In the genomic region with DNA sequence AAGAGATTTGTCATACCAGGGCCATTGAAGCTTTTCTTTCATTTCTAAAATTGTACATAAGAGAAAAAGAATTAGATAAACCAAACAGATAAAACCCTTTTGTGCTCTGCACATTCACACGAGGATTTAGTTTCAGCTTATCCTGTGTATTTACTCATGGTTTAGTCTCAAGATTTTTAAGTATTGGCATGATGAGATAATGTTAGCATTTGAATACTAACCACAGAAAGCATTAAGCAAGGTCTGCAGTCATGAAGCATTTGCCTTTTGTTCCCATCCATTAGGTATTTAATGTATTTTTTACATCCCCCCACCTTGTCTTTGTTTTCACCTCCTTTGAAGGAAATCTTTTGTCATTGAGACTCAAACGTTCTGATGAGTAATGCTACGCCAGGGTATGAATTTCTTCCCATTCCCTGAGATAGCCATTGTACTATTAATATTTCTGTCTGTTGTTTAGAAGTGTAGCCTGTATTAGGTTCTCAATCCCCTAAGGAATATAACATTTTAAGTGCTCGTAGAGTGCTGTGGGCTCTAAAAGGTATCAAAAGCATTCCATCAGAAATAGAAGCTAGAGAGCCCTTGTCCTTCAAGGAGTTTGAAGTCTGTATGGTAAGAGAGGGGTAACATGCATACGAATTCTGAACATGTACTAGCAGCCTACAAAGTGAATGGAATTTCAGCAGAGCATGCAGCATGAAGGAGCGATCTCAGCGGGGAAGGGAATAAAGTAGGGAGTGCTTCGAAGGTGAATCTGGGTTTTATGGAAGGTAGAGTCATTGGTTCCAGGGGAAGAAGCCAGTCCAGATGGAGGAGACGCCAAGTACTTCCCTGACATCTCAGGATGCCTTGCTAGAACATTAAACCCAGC, we compare ENCODE assay signal across 9 cellular contexts. TPM values are rescaled to one million over a fixed set of nuclear protein-coding genes. Genes with fewer than 3 reads are reported as not detected.
A peak's percentile ranks its signal among the peaks of the same experiment; 100 is the strongest.
DNase-seq lines count a peak whose midpoint lies in the region; ATAC-seq lines count a peak whose summit lies in the region.
"Had no signal": no experiment of that assay in that cellular context is flagged by ENCODE, and none has a peak within 500 bp of the region (broad histone marks: within the 10 kb centered on the region; RNA-seq: fewer than 3 reads in every experiment).

No MANE protein-coding gene starts in this region.

- no peak overlapping the region for H3K4me3 Mint-ChIP-seq in activated naive CD8-positive, alpha-beta T cell treated with anti-CD3 and anti-CD28 coated beads for 36 hours
- H3K4me3 Mint-ChIP-seq: nephron, T-helper 17 cell had no signal

- no peak overlapping the region for H3K27ac Mint-ChIP-seq in activated naive CD8-positive, alpha-beta T cell treated with anti-CD3 and anti-CD28 coated beads for 36 hours
- H3K27ac Mint-ChIP-seq: nephron had no signal

- peaks cover 30% of the 10 kb centered on the region for H3K4me1 Mint-ChIP-seq in activated naive CD8-positive, alpha-beta T cell treated with anti-CD3 and anti-CD28 coated beads for 36 hours

- H3K27me3 Mint-ChIP-seq in activated naive CD8-positive, alpha-beta T cell treated with anti-CD3 and anti-CD28 coated beads for 36 hours: no peaks in the 10 kb centered on the region
- H3K27me3 Mint-ChIP-seq: T-helper 17 cell had no signal

- H3K9me3 Mint-ChIP-seq in activated naive CD8-positive, alpha-beta T cell treated with anti-CD3 and anti-CD28 coated beads for 36 hours: no peaks in the 10 kb centered on the region

- DNase-seq in NCI-H2107 (lab: John Stamatoyannopoulos, UW): peak; percentile 62
- DNase-seq in dermis blood vessel endothelial cell: peak; percentile 31
- peak; percentile 22 for DNase-seq in renal cortical epithelial cell (ENCODE audit: low read depth)
- DNase-seq in NCI-H2171 treated with DMSO at 0.1 percent for 48 hours (lab: John Stamatoyannopoulos, UW): no peak
- DNase-seq in SK-N-DZ (ENCODE audit: low spot score): no peak
- no peak for DNase-seq in activated naive CD8-positive, alpha-beta T cell treated with anti-CD3 and anti-CD28 coated beads for 36 hours
- DNase-seq: T-helper 17 cell had no signal

- peaks cover 1% of the 10 kb centered on the region for H3K36me3 Mint-ChIP-seq in activated naive CD8-positive, alpha-beta T cell treated with anti-CD3 and anti-CD28 coated beads for 36 hours

- peak; percentile 57 for ATAC-seq in GM18868 (IDR thresholded peaks at IDR 0.05; ENCODE audit: unreplicated experiment)
- ATAC-seq: T-helper 17 cell had no signal

RNA-seq across cellular contexts. Expression of gene CRADD, which starts 22.3 kb away (rescaled TPM):
- total RNA-seq in dermis blood vessel endothelial cell: 11.9 and 14.8 TPM in 2 replicates
- 12.7 and 14.7 TPM in 2 replicates for total RNA-seq in renal cortical epithelial cell
- polyA plus RNA-seq in SK-N-DZ (2014; cell fraction: cytosol; rRNA removed): 33.2 and 63.6 TPM in 2 replicates
- 22.5 and 32.2 TPM in 2 replicates for polyA plus RNA-seq in SK-N-DZ (2014; cell fraction: nucleus; rRNA removed)
- total RNA-seq in activated naive CD8-positive, alpha-beta T cell treated with anti-CD3 and anti-CD28 coated beads for 36 hours: 1 to 10 TPM; 6.0 to 8.7 TPM

Comparison
In these comparisons a context has a peak if more than half of its experiments do, and no peak if none do; other contexts are left out.
1. DNase-seq: peak in NCI-H2107 (single experiment), dermis blood vessel endothelial cell (single experiment) and renal cortical epithelial cell (single experiment); none in NCI-H2171 treated with DMSO at 0.1 percent for 48 hours (single experiment), SK-N-DZ (single experiment) and activated naive CD8-positive, alpha-beta T cell treated with anti-CD3 and anti-CD28 coated beads for 36 hours (single experiment).